In genomic region chr13:30363725-30364124, GRCh38 we compare ENCODE assay signal across 1 cellular context.
TF ChIP-seq lines count a peak whose summit lies in the region.

No MANE protein-coding gene starts in this region.

TF ChIP-seq in SK-N-SH treated with all-trans-retinoic acid at 6 μM for 48 hours, 23 proteins besides CTCF, POLR2A, EP300 and RAD21 (continued from another document):
- TF ChIP-seq TSHZ2 (CRISPR knock-in tag; IDR thresholded peaks at IDR 0.05) (no peak), OSR1 (CRISPR knock-in tag; IDR thresholded peaks at IDR 0.05) (no peak), GLIS3 (CRISPR knock-in tag; IDR thresholded peaks at IDR 0.05) (no peak), ESRRG (CRISPR knock-in tag; IDR thresholded peaks at IDR 0.05) (no peak), PATZ1 (CRISPR knock-in tag; IDR thresholded peaks at IDR 0.05; ENCODE audit: borderline replicate concordance) (no peak)
TF ChIP-seq in SK-N-SH treated with all-trans-retinoic acid at 6 μM for 48 hours: peak in this region for 0.
